Comparison of ENCODE assay signal across 26 cellular contexts in genomic region chr10:121237718-121238117, GRCh38.
DNase-seq lines count a peak whose midpoint lies in the region; ATAC-seq and TF ChIP-seq lines count a peak whose summit lies in the region.
"Had no signal": no experiment of that assay in that cellular context is flagged by ENCODE, and none has a peak within 500 bp of the region (broad histone marks: within the 10 kb centered on the region; RNA-seq: fewer than 3 reads in every experiment).

No MANE protein-coding gene starts in this region.

- H3K4me3 Mint-ChIP-seq in glutamatergic neuron (ENCODE audit: unreplicated experiment) (no peak overlapping the region), type B pancreatic cell (no peak overlapping the region)
- H3K4me3 Mint-ChIP-seq: activated B cell treated with CpG ODN at 0.5 μM for 24 hours had no signal

- no peaks in the 10 kb centered on the region for H3K36me3 ChIP-seq in OCI-LY3 (replicated peaks; ENCODE audit: low read depth, low read length)
- H3K36me3 ChIP-seq: gastrocnemius medialis, lower lobe of right lung, thyroid gland had no signal

- no peaks in the 10 kb centered on the region for H3K27me3 ChIP-seq in OCI-LY3 (ENCODE audit: low read depth, low read length)
- H3K27me3 ChIP-seq: gastrocnemius medialis, thyroid gland had no signal

- no peak overlapping the region for H2AFZ ChIP-seq in OCI-LY3 (ENCODE audit: low read depth, low read length)

- H3K9me3 Mint-ChIP-seq in glutamatergic neuron (ENCODE audit: unreplicated experiment), result peaks cover 2% of the 10 kb centered on the region
- peaks cover 18% of the 10 kb centered on the region for H3K9me3 Mint-ChIP-seq in type B pancreatic cell

- no peaks in the 10 kb centered on the region for H4K20me1 ChIP-seq in OCI-LY3 (ENCODE audit: insufficient read depth, low read length)

- H3K27ac Mint-ChIP-seq in glutamatergic neuron (ENCODE audit: unreplicated experiment), result no peak overlapping the region
- no peak overlapping the region for H3K27ac Mint-ChIP-seq in type B pancreatic cell
- H3K27ac Mint-ChIP-seq: activated B cell treated with CpG ODN at 0.5 μM for 24 hours had no signal

- ATAC-seq in HG03097 (IDR thresholded peaks at IDR 0.05; ENCODE audit: low FRiP score, unreplicated experiment) (no peak), HG02973 (IDR thresholded peaks at IDR 0.05; ENCODE audit: unreplicated experiment) (no peak), GM19328 (IDR thresholded peaks at IDR 0.05; ENCODE audit: unreplicated experiment) (no peak)
- ATAC-seq: esophagus mucosa; gastrocnemius medialis; lower lobe of right lung; SK-N-SH treated with all-trans-retinoic acid at 6 μM for 48 hours; stimulated activated naive CD8-positive, alpha-beta T cell treated with anti-CD3 and anti-CD28 coated beads, Interleukin-15, Interleukin-2, amounts not matched to agents 100 U/mL and 50 U/mL, for 24 hours had no signal

- H3K4me1 Mint-ChIP-seq in glutamatergic neuron (ENCODE audit: low read depth, unreplicated experiment) (no peaks in the 10 kb centered on the region), type B pancreatic cell (ENCODE audit: unreplicated experiment) (peaks cover 31% of the 10 kb centered on the region)
- H3K4me1 Mint-ChIP-seq: activated B cell treated with CpG ODN at 0.5 μM for 24 hours had no signal

- peak; percentile 14 for TF ChIP-seq CTCF in OCI-LY3 (IDR thresholded peaks at IDR 0.05; ENCODE audit: low read depth, low read length)
- TF ChIP-seq CTCF in glutamatergic neuron (IDR thresholded peaks at IDR 0.05; ENCODE audit: partially characterized antibody, unreplicated experiment), result peak; percentile 29
- peak; percentile 58 for TF ChIP-seq CTCF in type B pancreatic cell (conservative IDR thresholded peaks at IDR 0.05)

- H3K4me1 ChIP-seq in OCI-LY3 (ENCODE audit: low read length), result no peaks in the 10 kb centered on the region
- H3K4me1 ChIP-seq: gastrocnemius medialis, lower lobe of right lung had no signal

- H3K4me2 ChIP-seq in OCI-LY3 (ENCODE audit: low read length), result no peak overlapping the region

- H3K4me3 ChIP-seq in OCI-LY3 (ENCODE audit: low read length), result no peak overlapping the region
- H3K4me3 ChIP-seq: gastrocnemius medialis, lower lobe of right lung, thyroid gland had no signal

- no peaks in the 10 kb centered on the region for H3K36me3 Mint-ChIP-seq in glutamatergic neuron (ENCODE audit: unreplicated experiment)
- peaks cover 3% of the 10 kb centered on the region for H3K36me3 Mint-ChIP-seq in type B pancreatic cell

- H3K79me2 ChIP-seq in OCI-LY3 (ENCODE audit: low read length), result no peaks in the 10 kb centered on the region

- no peak overlapping the region for H3K9ac ChIP-seq in OCI-LY3 (ENCODE audit: low read length)

- H3K27me3 Mint-ChIP-seq in glutamatergic neuron (ENCODE audit: unreplicated experiment) (peaks cover 2% of the 10 kb centered on the region), type B pancreatic cell (no peaks in the 10 kb centered on the region)
- H3K27me3 Mint-ChIP-seq: activated B cell treated with CpG ODN at 0.5 μM for 24 hours had no signal

- H3K27ac ChIP-seq in OCI-LY3 (ENCODE audit: low read length), result no peak overlapping the region
- H3K27ac ChIP-seq: gastrocnemius medialis, lower lobe of right lung, thyroid gland had no signal

- DNase-seq in DMS53 (lab: John Stamatoyannopoulos, UW) (peak; percentile 45), DMS53 treated with DMSO at 0.1 percent for 48 hours (lab: John Stamatoyannopoulos, UW; ENCODE audit: unreplicated experiment) (no peak), glutamatergic neuron (no peak), type B pancreatic cell (ENCODE audit: extremely low spot score, unreplicated experiment) (no peak)
- DNase-seq: activated B cell treated with CpG ODN at 0.5 μM for 24 hours; activated CD4-positive, alpha-beta T cell treated with anti-CD3 and anti-CD28 coated beads, Interleukin-2, amount 50 U/mL, for 4 hours; activated effector memory CD4-positive, alpha-beta T cell treated with anti-CD3 and anti-CD28 coated beads, Interleukin-2, amount 50 U/mL, for 16 hours; Caco-2; gastrocnemius medialis; hypothalamus; KG1; lower lobe of right lung; NCI-H1048; NCI-H1930; NK-92 treated with Interleukin-12 subunit alpha and Interleukin-12 subunit beta, amount 100 ng/mL, for 24 hours; nucleus accumbens; stimulated activated CD4-positive, alpha-beta T cell treated with anti-CD3 and anti-CD28 coated beads, Interleukin-12 subunit alpha, Interleukin-12 subunit beta, amount 100 ng/mL, for 4 hours; stimulated activated CD4-positive, alpha-beta T cell treated with anti-CD3 and anti-CD28 coated beads, Interleukin-4, amount 100 ng/mL, for 4 hours; stimulated activated naive CD8-positive, alpha-beta T cell treated with anti-CD3 and anti-CD28 coated beads, Interleukin-15, Interleukin-2, amounts not matched to agents 100 U/mL and 50 U/mL, for 24 hours; thyroid gland had no signal

- no peaks in the 10 kb centered on the region for H3K9me3 ChIP-seq in OCI-LY3 (ENCODE audit: insufficient read depth, low read length)
- H3K9me3 ChIP-seq: Caco-2, gastrocnemius medialis, thyroid gland had no signal
